18 cellular contexts compared by ENCODE assay signal in genomic region chr18:34399892-34400291, GRCh38.
"Had no signal": no experiment of that assay in that cellular context is flagged by ENCODE, and none has a peak within 500 bp of the region (broad histone marks: within the 10 kb centered on the region; RNA-seq: fewer than 3 reads in every experiment).

No MANE protein-coding gene starts in this region.

- DNase-seq: Kasumi-1, MM.1S, NCI-H1092 treated with DMSO at 0.1 percent for 48 hours, NCI-H1436, NCI-H187, NCI-H2029, NCI-H2081 treated with DMSO at 0.1 percent for 48 hours, NCI-H2171, NCI-H2227 treated with DMSO at 0.1 percent for 48 hours, NCI-H524, NCI-H526 treated with DMSO at 0.1 percent for 48 hours, NCI-H774, RPMI8226, SHP77, SK-N-SH had no signal

- ATAC-seq: K562 had no signal

- H3K27ac ChIP-seq: HL-60, KMS-11 had no signal

- H3K4me3 ChIP-seq: K562 had no signal

- H3K9me3 ChIP-seq: SK-N-SH had no signal

- H3K4me2 ChIP-seq: KMS-11, SK-N-SH had no signal

- H3K9ac ChIP-seq: KMS-11, SK-N-SH had no signal
